Comparison of ENCODE assay signal across 15 cellular contexts in genomic region chr5:132750471-132751230, GRCh38. TPM values are rescaled to one million over a fixed set of nuclear protein-coding genes. Genes with fewer than 3 reads are reported as not detected.
DNase-seq lines count a peak whose midpoint lies in the region; ATAC-seq and TF ChIP-seq lines count a peak whose summit lies in the region.
"Had no signal": no experiment of that assay in that cellular context is flagged by ENCODE, and none has a peak within 500 bp of the region (broad histone marks: within the 10 kb centered on the region; RNA-seq: fewer than 3 reads in every experiment).

No MANE protein-coding gene starts in this region.

- no TSS peak for BruUV-seq in PC-3 (replicated peaks; lab: Mats Ljungman, UMichigan)

- H3K4me3 ChIP-seq in MM.1S (ENCODE audit: low read length) (no peak overlapping the region), PC-3 (ENCODE audit: low read length) (no peak overlapping the region)
- H3K4me3 ChIP-seq: thoracic aorta had no signal

- no peaks in the 10 kb centered on the region for H3K36me3 ChIP-seq in MM.1S (replicated peaks; ENCODE audit: insufficient read depth, low read length)
- no peaks in the 10 kb centered on the region for H3K36me3 ChIP-seq in PC-3 (ENCODE audit: low read depth, low read length)
- H3K36me3 ChIP-seq: thoracic aorta had no signal

- H3K9me3 Mint-ChIP-seq in stimulated activated naive CD8-positive, alpha-beta T cell treated with anti-CD3 and anti-CD28 coated beads, Interleukin-15, amount 100 ng/mL, for 72 hours: no peaks in the 10 kb centered on the region
- H3K9me3 Mint-ChIP-seq: central memory CD8-positive, alpha-beta T cell had no signal

- peaks cover 74% of the 10 kb centered on the region for H3K4me1 Mint-ChIP-seq in stimulated activated naive CD8-positive, alpha-beta T cell treated with anti-CD3 and anti-CD28 coated beads, Interleukin-15, amount 100 ng/mL, for 72 hours

- H3K79me2 ChIP-seq in MM.1S (ENCODE audit: low read length): no peaks in the 10 kb centered on the region
- H3K79me2 ChIP-seq in PC-3 (ENCODE audit: low read length): no peaks in the 10 kb centered on the region

- H3K9me3 ChIP-seq in MM.1S (replicated peaks; ENCODE audit: insufficient read depth, low read length) (no peaks in the 10 kb centered on the region), PC-3 (ENCODE audit: low read length) (no peaks in the 10 kb centered on the region)
- H3K9me3 ChIP-seq: thoracic aorta had no signal

- H3K9me2 ChIP-seq in MM.1S (replicated peaks; ENCODE audit: insufficient read depth, low read length) (no peaks in the 10 kb centered on the region), PC-3 (replicated peaks; ENCODE audit: low read length) (no peaks in the 10 kb centered on the region)

- no peaks in the 10 kb centered on the region for H3K27me3 Mint-ChIP-seq in stimulated activated naive CD8-positive, alpha-beta T cell treated with anti-CD3 and anti-CD28 coated beads, Interleukin-15, amount 100 ng/mL, for 72 hours
- H3K27me3 Mint-ChIP-seq: central memory CD8-positive, alpha-beta T cell had no signal

- intact Hi-C loops in posterior vena cava (cut with DNase I): no loop called here
- intact Hi-C loops in PC-3 (cut with micrococcal nuclease): no loop called here

- H3K27ac Mint-ChIP-seq in stimulated activated naive CD8-positive, alpha-beta T cell treated with anti-CD3 and anti-CD28 coated beads, Interleukin-15, amount 100 ng/mL, for 72 hours: peak overlapping the region; percentile 57 to 60

- no peak overlapping the region for H2AFZ ChIP-seq in MM.1S (ENCODE audit: low read length)
- H2AFZ ChIP-seq in PC-3 (ENCODE audit: low read length): no peak overlapping the region

- DNase-seq in activated effector memory CD4-positive, alpha-beta T cell treated with anti-CD3 and anti-CD28 coated beads, Interleukin-2, amount 50 U/mL, for 16 hours: peak; percentile 38
- no peak for DNase-seq in activated effector memory CD4-positive, alpha-beta T cell treated with Interleukin-2 at 50 U/mL for 16 hours
- peak; percentile 14 for DNase-seq in MM.1S
- DNase-seq in stimulated activated naive CD8-positive, alpha-beta T cell treated with anti-CD3 and anti-CD28 coated beads, Interleukin-15, amount 100 ng/mL, for 72 hours: no peak
- no peak for DNase-seq in posterior vena cava (ENCODE audit: low spot score)
- no peak for DNase-seq in PC-3
- DNase-seq: activated T-cell treated with anti-CD3 and anti-CD28 coated beads for 4 hours, NCI-H1092, NCI-H526 treated with DMSO at 0.1 percent for 48 hours had no signal

- peak overlapping the region in 1 of 2 donors; percentile 13 for H3K4me3 Mint-ChIP-seq in stimulated activated naive CD8-positive, alpha-beta T cell treated with anti-CD3 and anti-CD28 coated beads, Interleukin-15, amount 100 ng/mL, for 72 hours
- H3K4me3 Mint-ChIP-seq: central memory CD8-positive, alpha-beta T cell had no signal

- H4K20me1 ChIP-seq in MM.1S (ENCODE audit: insufficient read depth, low read length) (no peaks in the 10 kb centered on the region; the same call in 1 of the 2 replicates), PC-3 (ENCODE audit: low read length) (no peaks in the 10 kb centered on the region)

- POLR2A ChIA-PET in PC-3 (lab: Charles Lee; ENCODE audit: unreplicated experiment): no interaction called here

- ATAC-seq in GM21786 (IDR thresholded peaks at IDR 0.05; ENCODE audit: unreplicated experiment): peak; percentile 61
- ATAC-seq in stimulated activated naive CD8-positive, alpha-beta T cell treated with anti-CD3 and anti-CD28 coated beads, Interleukin-15, amount 100 ng/mL, for 72 hours: peak; percentile 22
- ATAC-seq in PC-3: no peak
- ATAC-seq in HG03045 (IDR thresholded peaks at IDR 0.05; ENCODE audit: unreplicated experiment): no peak

- H3K27ac ChIP-seq in MM.1S (ENCODE audit: low read length) (peak overlapping the region; percentile 48; the same call in 1 of the 2 replicates), PC-3 (ENCODE audit: low read length) (no peak overlapping the region)
- H3K27ac ChIP-seq: HL-60, thoracic aorta had no signal

- H3K9ac ChIP-seq in MM.1S (ENCODE audit: low read length): no peak overlapping the region
- H3K9ac ChIP-seq in PC-3 (ENCODE audit: low read length): no peak overlapping the region

- H3F3A ChIP-seq in MM.1S (ENCODE audit: insufficient read depth, low read length) (no peaks in the 10 kb centered on the region), PC-3 (ENCODE audit: low read length, unreplicated experiment) (no peaks in the 10 kb centered on the region)

- CTCF ChIA-PET in PC-3 (lab: Charles Lee): no interaction called here

- no peak overlapping the region for H3K4me2 ChIP-seq in MM.1S (ENCODE audit: low read depth, low read length)
- no peak overlapping the region for H3K4me2 ChIP-seq in PC-3 (ENCODE audit: low read length)

- H3K27me3 ChIP-seq in MM.1S (replicated peaks; ENCODE audit: insufficient read depth, low read length) (no peaks in the 10 kb centered on the region; the same call in 1 of the 2 replicates), PC-3 (ENCODE audit: low read length) (no peaks in the 10 kb centered on the region)

- H3K4me1 ChIP-seq in MM.1S (ENCODE audit: low read length) (peaks cover 4% of the 10 kb centered on the region; the same call in 1 of the 2 replicates), PC-3 (ENCODE audit: insufficient read depth, low read length) (no peaks in the 10 kb centered on the region)

- no peak for TF ChIP-seq CTCF in MM.1S (IDR thresholded peaks at IDR 0.05; ENCODE audit: low read length)
- TF ChIP-seq CTCF in PC-3 (conservative IDR thresholded peaks at IDR 0.05; ENCODE audit: low read depth, low read length): no peak

RNA-seq across cellular contexts. Expression of gene CCNI2, which starts 3.4 kb away (rescaled TPM):
- not detected for total RNA-seq in posterior vena cava
- total RNA-seq in PC-3 (2014; rRNA removed): not detected in 2 replicates
- total RNA-seq: fibroblast of villous mesenchyme, thoracic aorta had no signal

RNA-seq across cellular contexts. Expression of gene KIF3A, which starts 13.3 kb away (rescaled TPM):
- total RNA-seq in posterior vena cava (10 to 100 TPM in 1 of 2 donors, 1 to 10 TPM in 1; 7.5 to 10.0 TPM), PC-3 (2014; rRNA removed) (5.7 and 9.5 TPM in 2 replicates)

RNA-seq across cellular contexts. Expression of gene SEPTIN8, which starts 26.4 kb away (rescaled TPM):
- total RNA-seq in posterior vena cava (10 to 100 TPM; 42.9 to 54.8 TPM), PC-3 (2014; rRNA removed) (21.9 and 29.4 TPM in 2 replicates)

Comparison
In these comparisons a context has a peak if more than half of its experiments do, and no peak if none do; other contexts are left out.
1. DNase-seq: peak in activated effector memory CD4-positive, alpha-beta T cell treated with anti-CD3 and anti-CD28 coated beads, Interleukin-2, amount 50 U/mL, for 16 hours (single experiment) and MM.1S (single experiment); none in activated effector memory CD4-positive, alpha-beta T cell treated with Interleukin-2 at 50 U/mL for 16 hours (single experiment), stimulated activated naive CD8-positive, alpha-beta T cell treated with anti-CD3 and anti-CD28 coated beads, Interleukin-15, amount 100 ng/mL, for 72 hours (0 of 2), posterior vena cava (single experiment) and PC-3 (single experiment).
2. ATAC-seq: peak in GM21786 (single experiment) and stimulated activated naive CD8-positive, alpha-beta T cell treated with anti-CD3 and anti-CD28 coated beads, Interleukin-15, amount 100 ng/mL, for 72 hours (single experiment); none in PC-3 (single experiment) and HG03045 (single experiment).